ENCODE assay signal across 2 cellular contexts in genomic region chr6:116924245-116924644, GRCh38.
TF ChIP-seq lines count a peak whose summit lies in the region.

No MANE protein-coding gene starts in this region.

TF ChIP-seq in H1, 55 proteins besides CTCF, POLR2A, EP300 and RAD21:
- TF ChIP-seq YY1 (IDR thresholded peaks at IDR 0.05; ENCODE audit: low read depth, low read length) (no peak), E2F6 (IDR thresholded peaks at IDR 0.05) (no peak), MAFK (IDR thresholded peaks at IDR 0.05; ENCODE audit: low read depth, low read length) (no peak), EGR1 (IDR thresholded peaks at IDR 0.05; ENCODE audit: borderline replicate concordance, low read depth, low read length) (no peak), ZNF274 (IDR thresholded peaks at IDR 0.05; ENCODE audit: borderline replicate concordance, extremely low read depth, low read length) (no peak), CEBPB (IDR thresholded peaks at IDR 0.05; ENCODE audit: low read depth, low read length) (no peak), CTBP2 (IDR thresholded peaks at IDR 0.05; ENCODE audit: borderline replicate concordance, insufficient read depth, insufficient read length, low read length) (no peak), SP2 (IDR thresholded peaks at IDR 0.05; ENCODE audit: low read length) (no peak), FOSL1 (IDR thresholded peaks at IDR 0.05; ENCODE audit: insufficient read depth, low read depth, low read length) (no peak), ATF3 (IDR thresholded peaks at IDR 0.05; ENCODE audit: insufficient read depth, low read depth, low read length) (no peak), BCL11A (IDR thresholded peaks at IDR 0.05; ENCODE audit: low read depth in 2 of 2, low read length in 2 of 2) (no peak)
TF ChIP-seq in H1: peak in this region for 0.

TF ChIP-seq in HepG2, 621 proteins besides CTCF, POLR2A, EP300 and RAD21:
- TF ChIP-seq FOXP4 (CRISPR knock-in tag; IDR thresholded peaks at IDR 0.05) (peak; percentile 58), ZNF609 (CRISPR knock-in tag; IDR thresholded peaks at IDR 0.05; ENCODE audit: borderline replicate concordance) (peak; percentile 91), CREM (IDR thresholded peaks at IDR 0.05) (peak; percentile 10; the same call in 1 of the 2 replicates), CREM (CRISPR knock-in tag; IDR thresholded peaks at IDR 0.05) (no peak), TBX3 (IDR thresholded peaks at IDR 0.05; ENCODE audit: borderline replicate concordance) (peak; percentile 66; the same call in 1 of the 2 replicates), ZNF207 (IDR thresholded peaks at IDR 0.05; ENCODE audit: borderline replicate concordance) (no peak), PITX1 (CRISPR knock-in tag; IDR thresholded peaks at IDR 0.05) (peak; percentile 68; the same call in 1 of the 2 replicates), HNF4A (CRISPR knock-in tag; IDR thresholded peaks at IDR 0.05) (peak; percentile 25; the same call in 1 of the 2 replicates), PAXIP1 (CRISPR knock-in tag; conservative IDR thresholded peaks at IDR 0.05) (peak; percentile 37; the same call in 1 of the 2 replicates), HHEX (CRISPR knock-in tag; IDR thresholded peaks at IDR 0.05) (peak; percentile 55; the same call in 1 of the 2 replicates), RERE (CRISPR knock-in tag; IDR thresholded peaks at IDR 0.05; ENCODE audit: low read depth) (peak; percentile 57; the same call in 1 of the 2 replicates), NR2F2 (IDR thresholded peaks at IDR 0.05; ENCODE audit: borderline replicate concordance, low read depth) (peak; percentile 57; the same call in 1 of the 2 replicates), FOXA1 (IDR thresholded peaks at IDR 0.05) (no peak), FOXA1 (CRISPR knock-in tag; IDR thresholded peaks at IDR 0.05) (peak; percentile 30; the same call in 1 of the 2 replicates), ZNF780A (CRISPR knock-in tag; IDR thresholded peaks at IDR 0.05) (no peak), NR2F6 (IDR thresholded peaks at IDR 0.05) (peak; percentile 52), NR2F6 (CRISPR knock-in tag; IDR thresholded peaks at IDR 0.05) (no peak), FOXP1 (IDR thresholded peaks at IDR 0.05) (no peak), FOXP1 (CRISPR knock-in tag; IDR thresholded peaks at IDR 0.05) (peak; percentile 68), ATM (IDR thresholded peaks at IDR 0.05; ENCODE audit: borderline replicate concordance) (no peak), GZF1 (CRISPR knock-in tag; IDR thresholded peaks at IDR 0.05) (no peak), RARA (CRISPR knock-in tag; IDR thresholded peaks at IDR 0.05) (peak; percentile 93), HOXA9 (CRISPR knock-in tag; IDR thresholded peaks at IDR 0.05; ENCODE audit: borderline replicate concordance) (no peak), ELF3 (CRISPR knock-in tag; IDR thresholded peaks at IDR 0.05) (no peak), TCF7 (IDR thresholded peaks at IDR 0.05; ENCODE audit: low read depth) (peak; percentile 84)
